9 cellular contexts compared by ENCODE assay signal in genomic region chrX:74535211-74535621, GRCh38.
DNase-seq lines count a peak whose midpoint lies in the region; ATAC-seq and TF ChIP-seq lines count a peak whose summit lies in the region.
"Had no signal": no experiment of that assay in that cellular context is flagged by ENCODE, and none has a peak within 500 bp of the region (broad histone marks: within the 10 kb centered on the region; RNA-seq: fewer than 3 reads in every experiment).

No MANE protein-coding gene starts in this region.

- no peak for TF ChIP-seq POLR2A in suprapubic skin (IDR thresholded peaks at IDR 0.05)

- H3K27ac ChIP-seq in suprapubic skin, result peak overlapping the region; percentile 71

- no peaks in the 10 kb centered on the region for H3K36me3 ChIP-seq in suprapubic skin

- H3K4me3 ChIP-seq in suprapubic skin, result peak overlapping the region; percentile 51

- peak; percentile 20 for DNase-seq in NCI-H345 (lab: John Stamatoyannopoulos, UW)
- DNase-seq in NCI-H345 treated with DMSO at 0.1 percent for 48 hours (lab: John Stamatoyannopoulos, UW; ENCODE audit: unreplicated experiment), result no peak
- DNase-seq in RPMI7951 (ENCODE audit: low read depth), result peak; percentile 70
- peak; percentile 61 for DNase-seq in dermis blood vessel endothelial cell
- DNase-seq in left kidney (ENCODE audit: low read depth, low spot score), result peak; percentile 79
- DNase-seq in suprapubic skin (ENCODE audit: low spot score in 2 of 2), result no peak
- no peak for DNase-seq in GM19240 (ENCODE audit: insufficient read length, low spot score)
- DNase-seq: DND-41 had no signal

- peaks cover 7% of the 10 kb centered on the region for H3K4me1 ChIP-seq in suprapubic skin

- WGBS in suprapubic skin, result 22% methylated on average over 7 of the region's 7 CpGs

- no peaks in the 10 kb centered on the region for H3K27me3 ChIP-seq in suprapubic skin

- TF ChIP-seq CTCF in suprapubic skin (IDR thresholded peaks at IDR 0.05), result no peak

- no peaks in the 10 kb centered on the region for H3K9me3 ChIP-seq in suprapubic skin

- no peak for TF ChIP-seq EP300 in suprapubic skin (IDR thresholded peaks at IDR 0.05)

- ATAC-seq in HG03280 (IDR thresholded peaks at IDR 0.05; ENCODE audit: unreplicated experiment), result peak; percentile 43

Comparison
In these comparisons a context has a peak if more than half of its experiments do, and no peak if none do; other contexts are left out.
1. DNase-seq: peak in NCI-H345 (single experiment), RPMI7951 (single experiment), dermis blood vessel endothelial cell (single experiment) and left kidney (single experiment); none in NCI-H345 treated with DMSO at 0.1 percent for 48 hours (single experiment), suprapubic skin (0 of 2) and GM19240 (single experiment).